Comparison of ENCODE assay signal across 1 cellular context in genomic region chr1:11100149-11100493, GRCh38.
TF ChIP-seq lines count a peak whose summit lies in the region.

No MANE protein-coding gene starts in this region.

TF ChIP-seq in H1, 55 proteins besides CTCF, POLR2A, EP300 and RAD21:
- TF ChIP-seq JUND (IDR thresholded peaks at IDR 0.05; ENCODE audit: low read length) (no peak), E2F6 (IDR thresholded peaks at IDR 0.05) (no peak), SP2 (IDR thresholded peaks at IDR 0.05; ENCODE audit: low read length) (no peak), SRF (IDR thresholded peaks at IDR 0.05; ENCODE audit: low read depth, low read length) (no peak), BACH1 (IDR thresholded peaks at IDR 0.05; ENCODE audit: low read length) (no peak)
